In the genomic region with DNA sequence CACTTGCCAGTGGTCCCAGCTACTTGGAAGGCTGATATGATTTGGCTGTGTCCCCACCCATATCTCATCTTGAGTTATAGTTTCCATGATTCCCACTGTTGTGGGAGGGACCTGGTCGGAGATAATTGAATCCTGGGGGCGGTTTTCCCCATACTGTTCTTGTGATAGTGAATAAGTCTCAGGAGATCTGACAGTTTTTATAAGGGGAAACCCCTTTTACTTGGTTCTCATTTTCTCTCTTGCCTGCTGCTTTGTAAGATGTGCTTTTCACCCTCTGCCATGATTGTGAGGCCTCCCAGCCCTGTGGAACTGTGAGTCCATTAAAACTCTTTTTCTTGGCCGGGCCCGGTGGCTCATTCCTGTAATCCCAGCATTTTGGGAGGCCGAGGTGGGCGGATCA, we compare ENCODE assay signal across 17 cellular contexts.
DNase-seq lines count a peak whose midpoint lies in the region; ATAC-seq and TF ChIP-seq lines count a peak whose summit lies in the region.
"Had no signal": no experiment of that assay in that cellular context is flagged by ENCODE, and none has a peak within 500 bp of the region (broad histone marks: within the 10 kb centered on the region; RNA-seq: fewer than 3 reads in every experiment).

No MANE protein-coding gene starts in this region.

- H2AK5ac ChIP-seq in trophoblast cell (ENCODE audit: low read length) = no peak overlapping the region

- H3K79me2 ChIP-seq in GM23338 (replicated peaks; ENCODE audit: insufficient read depth) (no peaks in the 10 kb centered on the region), OCI-LY3 (ENCODE audit: low read length) (no peaks in the 10 kb centered on the region), trophoblast cell (ENCODE audit: control insufficient read depth, insufficient read depth, low read length, poor library complexity) (no peaks in the 10 kb centered on the region)

- H3K4me2 ChIP-seq in GM23338 (no peak overlapping the region), OCI-LY3 (ENCODE audit: low read length) (peak overlapping the region; percentile 45), trophoblast cell (ENCODE audit: low read length) (no peak overlapping the region)

- peak overlapping the region; percentile 80 for H2BK120ac ChIP-seq in trophoblast cell (ENCODE audit: insufficient read depth, low read length, poor library complexity)

- peaks cover 13% of the 10 kb centered on the region for H3K79me1 ChIP-seq in trophoblast cell (ENCODE audit: low read length)

- TF ChIP-seq CTCF in GM23338 (conservative IDR thresholded peaks at IDR 0.05; ENCODE audit: low read depth in 2 of 2) (no peak), OCI-LY3 (IDR thresholded peaks at IDR 0.05; ENCODE audit: low read depth, low read length) (no peak), endodermal cell (conservative IDR thresholded peaks at IDR 0.05) (no peak)

- H3K4me3 Mint-ChIP-seq in GM23338 = no peak overlapping the region
- no peak overlapping the region for H3K4me3 Mint-ChIP-seq in endodermal cell
- H3K4me3 Mint-ChIP-seq: CD4-positive, CD25-positive, alpha-beta regulatory T cell; CD8-positive, alpha-beta memory T cell had no signal

- whole genome bisulfite sequencing in endodermal cell (ENCODE audit: insufficient coverage in 1 of 2, insufficient read length in 1 of 2), 2 experiments = 93 to 95% methylated on average over 4 to 6 of the region's 6 CpGs
- no CpG with 5 or more reads among the region's 6 CpGs for WGBS in trophoblast cell (ENCODE audit: extremely low coverage, insufficient coverage, insufficient read length)

- H4K12ac ChIP-seq in trophoblast cell (ENCODE audit: low read depth, low read length) = no peak overlapping the region

- no peaks in the 10 kb centered on the region for H3K9me2 ChIP-seq in GM23338 (ENCODE audit: insufficient read depth)

- H3K36me3 ChIP-seq in GM23338 (ENCODE audit: insufficient read depth) (no peaks in the 10 kb centered on the region), OCI-LY3 (replicated peaks; ENCODE audit: low read depth, low read length) (no peaks in the 10 kb centered on the region), endodermal cell (ENCODE audit: control insufficient read depth, insufficient read depth, low read length) (no peaks in the 10 kb centered on the region), trophoblast cell (ENCODE audit: control insufficient read depth in 1 of 2, insufficient read depth in 2 of 2, low read length in 2 of 2) (no peaks in the 10 kb centered on the region)
- H3K36me3 ChIP-seq: BE2C had no signal

- peak overlapping the region; percentile 56 for H3K18ac ChIP-seq in trophoblast cell (ENCODE audit: low read length)

- peak overlapping the region; percentile 81 for H2BK12ac ChIP-seq in trophoblast cell (ENCODE audit: low read length)

- H3K4me1 ChIP-seq in GM23338 (ENCODE audit: insufficient read depth) = peaks cover 37% of the 10 kb centered on the region
- peaks cover 38% of the 10 kb centered on the region for H3K4me1 ChIP-seq in OCI-LY3 (ENCODE audit: low read length)
- H3K4me1 ChIP-seq in endodermal cell (ENCODE audit: control insufficient read depth, insufficient read depth, low read length) = no peaks in the 10 kb centered on the region
- H3K4me1 ChIP-seq in trophoblast cell (ENCODE audit: control insufficient read depth in 1 of 2, insufficient read depth in 2 of 2, low read length in 2 of 2) = peaks cover 0 to 4% of the 10 kb centered on the region in 2 experiments
- H3K4me1 ChIP-seq: BE2C had no signal

- H3K27ac ChIP-seq in GM23338 (ENCODE audit: low read depth) = no peak overlapping the region
- H3K27ac ChIP-seq in OCI-LY3 (ENCODE audit: low read length) = no peak overlapping the region
- no peak overlapping the region for H3K27ac ChIP-seq in endodermal cell (ENCODE audit: low read depth, low read length)
- H3K27ac ChIP-seq in trophoblast cell (ENCODE audit: low read depth, low read length) = peak overlapping the region; percentile 34
- H3K27ac ChIP-seq: GM23248 had no signal

- no peaks in the 10 kb centered on the region for H3K9me3 Mint-ChIP-seq in GM23338
- H3K9me3 Mint-ChIP-seq in endodermal cell = no peaks in the 10 kb centered on the region

- no peak overlapping the region for H4K8ac ChIP-seq in trophoblast cell (ENCODE audit: low read depth, low read length)

- no peaks in the 10 kb centered on the region for H4K20me1 ChIP-seq in GM23338 (replicated peaks; ENCODE audit: insufficient read depth)
- no peaks in the 10 kb centered on the region for H4K20me1 ChIP-seq in OCI-LY3 (ENCODE audit: insufficient read depth, low read length)

- H4K91ac ChIP-seq in trophoblast cell (ENCODE audit: low read depth, low read length) = peak overlapping the region; percentile 82

- H2AFZ ChIP-seq in GM23338 (no peak overlapping the region; the same call in 1 of the 2 replicates), OCI-LY3 (ENCODE audit: low read depth, low read length) (no peak overlapping the region), trophoblast cell (ENCODE audit: insufficient read depth, low read length, poor library complexity) (no peak overlapping the region)
- H2AFZ ChIP-seq: GM23248 had no signal

- H3K23ac ChIP-seq in trophoblast cell (ENCODE audit: low read length) = no peak overlapping the region

- no peaks in the 10 kb centered on the region for H3K9me3 ChIP-seq in OCI-LY3 (ENCODE audit: insufficient read depth, low read length)
- H3K9me3 ChIP-seq in endodermal cell (ENCODE audit: control insufficient read depth, low read length) = no peaks in the 10 kb centered on the region
- no peaks in the 10 kb centered on the region for H3K9me3 ChIP-seq in trophoblast cell (ENCODE audit: insufficient read depth, low read depth, low read length)
- H3K9me3 ChIP-seq: BE2C had no signal

- H3K14ac ChIP-seq in trophoblast cell (ENCODE audit: low read length) = peak overlapping the region; percentile 7

- H3K4me1 Mint-ChIP-seq in GM23338 (peaks cover 33% of the 10 kb centered on the region), endodermal cell (peaks cover 17% of the 10 kb centered on the region)
- H3K4me1 Mint-ChIP-seq: CD4-positive, CD25-positive, alpha-beta regulatory T cell; CD8-positive, alpha-beta memory T cell had no signal

- DNase-seq in GM23338 (ENCODE audit: low spot score) = no peak
- no peak for DNase-seq in endodermal cell
- no peak for DNase-seq in trophoblast cell
- no peak for DNase-seq in NCI-H1436 treated with DMSO at 0.1 percent for 48 hours (lab: John Stamatoyannopoulos, UW)
- no peak for DNase-seq in DMS79 treated with DMSO at 0.1 percent for 48 hours (lab: John Stamatoyannopoulos, UW)
- DNase-seq in DMS53 (lab: John Stamatoyannopoulos, UW) = no peak
- DNase-seq: BE2C; C1 segment of cervical spinal cord; CD4-positive, CD25-positive, alpha-beta regulatory T cell; CD8-positive, alpha-beta memory T cell; COR-L47; DMS 273 treated with DMSO at 0.1 percent for 48 hours; GDM1; GM23248; H7 had no signal

- no peaks in the 10 kb centered on the region for H3F3A ChIP-seq in GM23338 (replicated peaks; ENCODE audit: low read depth)

- no peak overlapping the region for H3K9ac ChIP-seq in OCI-LY3 (ENCODE audit: low read length)
- H3K9ac ChIP-seq in endodermal cell (ENCODE audit: extremely low read depth, low read length, poor library complexity, severe bottlenecking) = no peak overlapping the region
- no peak overlapping the region for H3K9ac ChIP-seq in trophoblast cell (ENCODE audit: low read length)
- H3K9ac ChIP-seq: GM23248 had no signal

- no peaks in the 10 kb centered on the region for H3K36me3 Mint-ChIP-seq in GM23338 (ENCODE audit: low read depth)
- no peaks in the 10 kb centered on the region for H3K36me3 Mint-ChIP-seq in endodermal cell (ENCODE audit: low read depth)
- H3K36me3 Mint-ChIP-seq: CD4-positive, CD25-positive, alpha-beta regulatory T cell; CD8-positive, alpha-beta memory T cell had no signal

- no peaks in the 10 kb centered on the region for H3K27me3 Mint-ChIP-seq in GM23338 (ENCODE audit: insufficient read depth, low read depth, poor library complexity)
- no peaks in the 10 kb centered on the region for H3K27me3 Mint-ChIP-seq in endodermal cell (ENCODE audit: insufficient read depth)
- H3K27me3 Mint-ChIP-seq: CD4-positive, CD25-positive, alpha-beta regulatory T cell; CD8-positive, alpha-beta memory T cell had no signal

- ATAC-seq in GM23338 = no peak
- ATAC-seq in GM21619 (IDR thresholded peaks at IDR 0.05; ENCODE audit: unreplicated experiment) = no peak

- H3K27me3 ChIP-seq in GM23338 (ENCODE audit: insufficient read depth) (no peaks in the 10 kb centered on the region), OCI-LY3 (ENCODE audit: low read depth, low read length) (no peaks in the 10 kb centered on the region), endodermal cell (ENCODE audit: control insufficient read depth, insufficient read depth, low read length, poor library complexity, severe bottlenecking) (no peaks in the 10 kb centered on the region), trophoblast cell (ENCODE audit: insufficient read depth, low read length) (no peaks in the 10 kb centered on the region)
- H3K27me3 ChIP-seq: BE2C had no signal

- H3K27ac Mint-ChIP-seq in GM23338 (peak overlapping the region; percentile 85), endodermal cell (peak overlapping the region; percentile 21)
- H3K27ac Mint-ChIP-seq: CD4-positive, CD25-positive, alpha-beta regulatory T cell; CD8-positive, alpha-beta memory T cell had no signal

- H3K4ac ChIP-seq in trophoblast cell (ENCODE audit: low read depth, low read length) = no peak overlapping the region

- H2BK5ac ChIP-seq in trophoblast cell (ENCODE audit: low read depth, low read length, poor library complexity) = peak overlapping the region; percentile 79

- no peak overlapping the region for H3K4me3 ChIP-seq in GM23338
- H3K4me3 ChIP-seq in OCI-LY3 (ENCODE audit: low read length) = no peak overlapping the region
- H3K4me3 ChIP-seq in endodermal cell (ENCODE audit: low read length) = no peak overlapping the region
- no peak overlapping the region for H3K4me3 ChIP-seq in trophoblast cell (ENCODE audit: low read depth, low read length)
- H3K4me3 ChIP-seq: GM23248 had no signal

TF ChIP-seq in GM23338, 12 proteins besides CTCF, POLR2A, EP300 and RAD21:
- no peak for TF ChIP-seq CREB1 (CRISPR knock-in tag; IDR thresholded peaks at IDR 0.05; ENCODE audit: low read depth)
